ENCODE assay signal across 26 cellular contexts in the genomic region with DNA sequence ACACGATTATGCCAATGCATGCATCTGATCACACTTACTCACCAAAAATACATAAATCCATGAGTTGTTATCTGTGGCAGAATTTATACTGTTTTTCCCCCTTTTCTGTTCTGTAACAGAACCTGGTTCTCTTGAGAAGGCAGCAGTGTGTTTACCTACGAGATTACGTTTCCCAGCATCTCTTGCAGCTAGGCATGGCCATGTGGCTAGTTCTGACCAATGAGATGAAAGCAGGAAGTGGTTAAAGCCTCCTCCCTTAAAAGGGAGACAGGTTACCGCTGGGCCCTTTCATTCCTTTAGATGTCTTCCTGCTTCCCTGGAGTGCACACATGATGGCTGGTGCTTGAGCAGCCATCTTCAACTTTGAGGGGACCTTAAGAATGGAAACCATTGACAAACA. TPM values are rescaled to one million over a fixed set of nuclear protein-coding genes. Genes with fewer than 3 reads are reported as not detected.
"Had no signal": no experiment of that assay in that cellular context is flagged by ENCODE, and none has a peak within 500 bp of the region (broad histone marks: within the 10 kb centered on the region; RNA-seq: fewer than 3 reads in every experiment).

No MANE protein-coding gene starts in this region.

- H3K4me2 ChIP-seq: PC-9 had no signal

- DNase-seq: Karpas-422, KG1, MV-4-11, NCI-H1048, NCI-H1105, NCI-H1417, NCI-H1436 treated with DMSO at 0.1 percent for 48 hours, NCI-H1694, NCI-H187 treated with DMSO at 0.1 percent for 48 hours, NCI-H2029 treated with DMSO at 0.1 percent for 48 hours, NCI-H2107, NCI-H2227 treated with DMSO at 0.1 percent for 48 hours, NCI-H524 treated with DMSO at 0.1 percent for 48 hours, NCI-H69, NCI-H774, OCI-M1, PC-9, Peyer's patch, SHP77 treated with DMSO at 0.1 percent for 48 hours had no signal

- H3K27ac ChIP-seq: PC-9, Peyer's patch, SJSA1, SK-N-MC had no signal

- ATAC-seq: Right ventricle myocardium inferior had no signal

- H3K9me3 ChIP-seq: SJSA1 had no signal

- H3K4me3 Mint-ChIP-seq: IgD-negative memory B cell had no signal

- H3K36me3 ChIP-seq: Peyer's patch, SJSA1 had no signal

- H3K4me3 ChIP-seq: PC-9, Peyer's patch, SJSA1, SK-N-MC had no signal

- H2AFZ ChIP-seq: PC-9 had no signal

- H3K4me1 ChIP-seq: Peyer's patch had no signal

- H3K27ac Mint-ChIP-seq: IgD-negative memory B cell had no signal

- H3K27me3 ChIP-seq: Peyer's patch, SJSA1 had no signal

RNA-seq across cellular contexts. Expression of a gene that starts 11.7 kb away (rescaled TPM):
- total RNA-seq: M059J; PC-9; RPMI7951; SJSA1; T-helper 1 cell treated with Interleukin-12 subunit alpha and Interleukin-12 subunit beta and Interleukin-4 antibody, amounts not matched to agents 30 ng/mL and 1 ng/mL, for 36 hours had no signal
